ENCODE assay signal across 8 cellular contexts in the genomic region with DNA sequence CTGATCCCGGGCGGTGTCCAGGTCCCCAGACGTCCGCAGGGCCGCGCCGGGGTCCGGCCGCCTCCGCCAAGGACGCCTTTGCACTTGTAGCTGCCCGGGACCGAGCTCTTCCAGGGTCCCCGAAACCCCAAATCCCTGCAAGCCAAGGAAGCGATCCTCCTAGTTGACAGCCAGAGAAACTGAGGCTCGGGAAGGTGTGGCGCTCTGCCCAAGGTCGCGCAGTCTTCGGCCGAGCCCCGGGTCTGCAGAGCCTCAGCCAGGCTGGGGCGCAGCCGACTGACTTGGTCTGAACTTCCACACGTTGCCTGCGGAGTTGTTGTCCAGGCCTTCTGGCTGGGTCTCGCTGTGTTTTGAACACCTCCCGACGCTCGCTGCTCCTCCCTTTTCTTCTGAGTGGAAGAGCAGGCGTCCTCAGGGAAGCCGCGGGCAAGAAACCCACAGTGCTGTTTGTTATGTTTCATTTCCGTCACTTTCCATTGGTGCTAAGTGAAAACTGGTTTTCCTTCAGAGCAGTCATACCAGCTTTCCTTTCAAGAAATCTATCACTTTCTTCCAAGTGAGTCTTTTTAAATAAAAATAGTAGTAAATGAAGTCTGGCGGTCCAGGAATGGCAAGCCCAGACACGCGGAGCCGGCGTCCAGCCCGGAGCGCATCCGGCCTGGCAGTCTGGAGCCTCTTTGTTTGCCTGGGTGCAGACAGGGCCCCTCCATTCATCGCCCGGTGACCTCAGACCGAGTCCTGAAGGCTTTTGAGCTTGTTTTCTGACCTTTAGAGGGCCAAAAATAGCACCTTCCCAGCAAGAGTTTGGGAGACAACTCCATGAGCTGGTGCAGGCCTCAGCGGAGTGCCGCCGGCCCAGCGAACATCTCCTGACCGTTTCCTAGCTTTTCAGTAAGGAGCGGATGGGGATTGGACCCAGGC. TPM values are rescaled to one million over a fixed set of nuclear protein-coding genes. Genes with fewer than 3 reads are reported as not detected.
DNase-seq lines count a peak whose midpoint lies in the region; ATAC-seq and TF ChIP-seq lines count a peak whose summit lies in the region.

No MANE protein-coding gene starts in this region.

- peaks cover 16% of the 10 kb centered on the region for H3K4me1 ChIP-seq in SJSA1 (replicated peaks)

- peak overlapping the region; percentile 90 for H3K4me3 Mint-ChIP-seq in chondrocyte (ENCODE audit: unreplicated experiment)

- peak overlapping the region; percentile 77 for H3K4me3 ChIP-seq in SJSA1

- H3K27me3 Mint-ChIP-seq in chondrocyte (ENCODE audit: low read depth) = no peaks in the 10 kb centered on the region

- H3K9me3 Mint-ChIP-seq in chondrocyte (ENCODE audit: low read depth) = no peaks in the 10 kb centered on the region

- H3K27ac Mint-ChIP-seq in chondrocyte (ENCODE audit: unreplicated experiment) = peak overlapping the region; percentile 84

- no peak for TF ChIP-seq CTCF in chondrocyte (IDR thresholded peaks at IDR 0.05)

- DNase-seq in C1 segment of cervical spinal cord (lab: John Stamatoyannopoulos, UW) (peak in 12 of 14 donors; percentile 8 to 62 (median 36)), SJSA1 (ENCODE audit: low read depth in 1 of 2, low spot score in 2 of 2) (peak; percentile 59 to 65), chondrocyte (ENCODE audit: low spot score) (no peak), kidney tubule cell (ENCODE audit: low spot score) (peak; percentile 73)
- DNase-seq in stimulated activated CD4-positive, alpha-beta T cell treated with anti-CD3 and anti-CD28 coated beads, Interleukin-1b, Interleukin-23, amount 100 ng/mL, for 48 hours = peak; percentile 14

- peak; percentile 7 for ATAC-seq in GM18867 (IDR thresholded peaks at IDR 0.05; ENCODE audit: unreplicated experiment)
- peak; percentile 36 for ATAC-seq in HG03378 (IDR thresholded peaks at IDR 0.05; ENCODE audit: unreplicated experiment)
- ATAC-seq in HG03175 (IDR thresholded peaks at IDR 0.05; ENCODE audit: unreplicated experiment) = no peak

- H3K27me3 ChIP-seq in SJSA1 (replicated peaks) = no peaks in the 10 kb centered on the region; the same call in 1 of the 2 replicates

- H3K36me3 Mint-ChIP-seq in chondrocyte (ENCODE audit: low read depth) = peaks cover 2% of the 10 kb centered on the region

- H3K9me3 ChIP-seq in SJSA1 (replicated peaks) = no peaks in the 10 kb centered on the region

- H3K36me3 ChIP-seq in SJSA1 = peaks cover 7% of the 10 kb centered on the region; the same call in 1 of the 2 replicates

- H3K27ac ChIP-seq in SJSA1 = peak overlapping the region; percentile 13; the same call in 1 of the 2 replicates

- H3K4me1 Mint-ChIP-seq in chondrocyte (ENCODE audit: low read depth) = peaks cover 20% of the 10 kb centered on the region

RNA-seq across cellular contexts. Expression of gene FAM210B, which starts 0.7 kb away (rescaled TPM):
- 9.0 and 22.4 TPM in 2 replicates for total RNA-seq in SJSA1 (2014; rRNA removed; shearing (Covaris generic))
- total RNA-seq in chondrocyte = 32.2 to 44.0 TPM (median 32.6 TPM) in 3 replicates

RNA-seq across cellular contexts. Expression of gene AURKA, which starts 32.5 kb away (rescaled TPM):
- 116 and 132 TPM in 2 replicates for total RNA-seq in SJSA1 (2014; rRNA removed; shearing (Covaris generic))
- 8.7 to 10.5 TPM (median 9.6 TPM) in 3 replicates for total RNA-seq in chondrocyte

RNA-seq across cellular contexts. Expression of gene CSTF1, which starts 33.0 kb away (rescaled TPM):
- 36.4 and 37.8 TPM in 2 replicates for total RNA-seq in SJSA1 (2014; rRNA removed; shearing (Covaris generic))
- 23.7 to 33.1 TPM (median 26.0 TPM) in 3 replicates for total RNA-seq in chondrocyte

RNA-seq across cellular contexts. Expression of gene CASS4, which starts 52.6 kb away (rescaled TPM):
- total RNA-seq in SJSA1 (2014; rRNA removed; shearing (Covaris generic)) = not detected in 2 replicates
- 0.10 to 0.39 TPM in 2 of 3 replicates, not detected in the other for total RNA-seq in chondrocyte

Comparison
In these comparisons a context has a peak if more than half of its experiments do, and no peak if none do; other contexts are left out.
1. RNA of gene AURKA, which starts 32.5 kb away (total RNA-seq): 116 to 132 TPM in SJSA1; 8.7 to 10.5 TPM in chondrocyte; every median in the first group is over 10 times any median in the second.